In the genomic region with DNA sequence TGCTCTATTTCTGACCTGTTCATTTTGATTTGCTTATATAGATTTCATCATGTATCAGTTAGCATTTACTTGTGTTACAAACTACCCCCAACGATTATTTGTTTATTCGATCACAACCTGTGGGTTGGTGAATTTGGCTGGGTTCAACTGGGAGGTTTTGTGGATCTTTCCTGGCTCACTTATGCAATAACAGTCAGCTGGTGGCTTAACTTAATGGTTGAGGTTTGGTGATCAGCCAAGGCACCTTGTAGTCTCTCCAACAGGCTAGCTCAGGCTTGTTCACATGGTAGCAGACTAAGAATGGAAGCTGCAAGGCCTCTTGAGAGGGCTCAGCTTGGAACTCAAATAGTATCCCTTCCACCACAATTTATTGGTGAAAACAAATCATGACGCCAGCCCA, we compare ENCODE assay signal across 11 cellular contexts. TPM values are rescaled to one million over a fixed set of nuclear protein-coding genes. Genes with fewer than 3 reads are reported as not detected.
DNase-seq lines count a peak whose midpoint lies in the region; ATAC-seq and TF ChIP-seq lines count a peak whose summit lies in the region.
"Had no signal": no experiment of that assay in that cellular context is flagged by ENCODE, and none has a peak within 500 bp of the region (broad histone marks: within the 10 kb centered on the region; RNA-seq: fewer than 3 reads in every experiment).

No MANE protein-coding gene starts in this region.

- peaks cover 56% of the 10 kb centered on the region for H3K4me1 ChIP-seq in suprapubic skin

- ATAC-seq in naive thymus-derived CD8-positive, alpha-beta T cell: no peak
- no peak for ATAC-seq in stimulated activated naive B cell treated with anti-CD40 and anti-IgM and Interleukin-4, amounts not matched to agents 10 μg/mL and 1 μg/mL and 100 μg/mL, for 72 hours (replicated peaks)

- no peaks in the 10 kb centered on the region for H3K36me3 Mint-ChIP-seq in naive thymus-derived CD8-positive, alpha-beta T cell
- H3K36me3 Mint-ChIP-seq in stimulated activated naive B cell treated with anti-CD40 and anti-IgM and Interleukin-4, amounts not matched to agents 10 μg/mL and 1 μg/mL and 100 μg/mL, for 72 hours: no peaks in the 10 kb centered on the region

- DNase-seq in DMS53 (lab: John Stamatoyannopoulos, UW): peak; percentile 4
- DNase-seq in DMS53 treated with DMSO at 0.1 percent for 48 hours (lab: John Stamatoyannopoulos, UW; ENCODE audit: unreplicated experiment): no peak
- DNase-seq in NCI-H446 (lab: John Stamatoyannopoulos, UW): peak; percentile 87 to 93
- DNase-seq in choroid plexus epithelial cell (ENCODE audit: low read depth): peak; percentile 96
- no peak for DNase-seq in suprapubic skin (ENCODE audit: low spot score in 2 of 2)
- no peak for DNase-seq in posterior vena cava (ENCODE audit: low spot score)
- DNase-seq in naive thymus-derived CD8-positive, alpha-beta T cell: no peak
- DNase-seq in stimulated activated naive B cell treated with anti-CD40 and anti-IgM and Interleukin-4, amounts not matched to agents 10 μg/mL and 1 μg/mL and 100 μg/mL, for 72 hours: no peak
- DNase-seq: activated CD4-positive, alpha-beta T cell treated with anti-CD3 and anti-CD28 coated beads, Interleukin-2, amount 50 U/mL, for 48 hours; GOT3 had no signal

- peak overlapping the region in 1 of 10 donors; percentile 48 for H3K27ac Mint-ChIP-seq in naive thymus-derived CD8-positive, alpha-beta T cell
- no peak overlapping the region for H3K27ac Mint-ChIP-seq in stimulated activated naive B cell treated with anti-CD40 and anti-IgM and Interleukin-4, amounts not matched to agents 10 μg/mL and 1 μg/mL and 100 μg/mL, for 72 hours

- no peaks in the 10 kb centered on the region for H3K27me3 Mint-ChIP-seq in naive thymus-derived CD8-positive, alpha-beta T cell
- no peaks in the 10 kb centered on the region for H3K27me3 Mint-ChIP-seq in stimulated activated naive B cell treated with anti-CD40 and anti-IgM and Interleukin-4, amounts not matched to agents 10 μg/mL and 1 μg/mL and 100 μg/mL, for 72 hours

- TF ChIP-seq CTCF in choroid plexus epithelial cell (conservative IDR thresholded peaks at IDR 0.05; ENCODE audit: low read depth, low read length): no peak
- no peak for TF ChIP-seq CTCF in suprapubic skin (IDR thresholded peaks at IDR 0.05)

- no peaks in the 10 kb centered on the region for H3K9me3 Mint-ChIP-seq in naive thymus-derived CD8-positive, alpha-beta T cell
- H3K9me3 Mint-ChIP-seq in stimulated activated naive B cell treated with anti-CD40 and anti-IgM and Interleukin-4, amounts not matched to agents 10 μg/mL and 1 μg/mL and 100 μg/mL, for 72 hours: no peaks in the 10 kb centered on the region

- no peaks in the 10 kb centered on the region for H3K36me3 ChIP-seq in suprapubic skin

- no peaks in the 10 kb centered on the region for H3K27me3 ChIP-seq in suprapubic skin

- TF ChIP-seq EP300 in suprapubic skin (IDR thresholded peaks at IDR 0.05): no peak

- 42% methylated on average over 3 of the region's 3 CpGs for WGBS in suprapubic skin

- POLR2A ChIA-PET in naive thymus-derived CD8-positive, alpha-beta T cell (lab: Charles Lee): no interaction called here

- H3K4me1 Mint-ChIP-seq in naive thymus-derived CD8-positive, alpha-beta T cell: peaks cover 0 to 3% (median 2%) of the 10 kb centered on the region in 4 donors
- no peaks in the 10 kb centered on the region for H3K4me1 Mint-ChIP-seq in stimulated activated naive B cell treated with anti-CD40 and anti-IgM and Interleukin-4, amounts not matched to agents 10 μg/mL and 1 μg/mL and 100 μg/mL, for 72 hours

- TF ChIP-seq POLR2A in suprapubic skin (IDR thresholded peaks at IDR 0.05): no peak

- no peaks in the 10 kb centered on the region for H3K9me3 ChIP-seq in suprapubic skin

- H3K4me3 ChIP-seq in choroid plexus epithelial cell (ENCODE audit: low read depth, low read length): no peak overlapping the region
- no peak overlapping the region for H3K4me3 ChIP-seq in suprapubic skin

- intact Hi-C loops in posterior vena cava (cut with DNase I): no loop called here

- no peak overlapping the region for H3K4me3 Mint-ChIP-seq in naive thymus-derived CD8-positive, alpha-beta T cell
- no peak overlapping the region for H3K4me3 Mint-ChIP-seq in stimulated activated naive B cell treated with anti-CD40 and anti-IgM and Interleukin-4, amounts not matched to agents 10 μg/mL and 1 μg/mL and 100 μg/mL, for 72 hours

- H3K27ac ChIP-seq in suprapubic skin: peak overlapping the region; percentile 32
- H3K27ac ChIP-seq: 22Rv1 had no signal

RNA-seq across cellular contexts. Expression of gene PUM2, which starts 5.4 kb away (rescaled TPM):
- total RNA-seq in suprapubic skin: 100 to 1,000 TPM in 1 of 4 donors, 10 to 100 TPM in 3; 78.9 to 108 (median 99.0) TPM
- 10 to 100 TPM; 69.2 to 81.8 TPM for total RNA-seq in posterior vena cava
- 100 to 1,000 TPM; 175 to 177 TPM for total RNA-seq in naive thymus-derived CD8-positive, alpha-beta T cell
- 10 to 100 TPM; 17.1 to 19.0 (median 18.0) TPM for polyA plus RNA-seq in naive thymus-derived CD8-positive, alpha-beta T cell

Comparison
In these comparisons a context has a peak if more than half of its experiments do, and no peak if none do; other contexts are left out.
1. DNase-seq: peak in DMS53 (single experiment), NCI-H446 (2 of 2) and choroid plexus epithelial cell (single experiment); none in DMS53 treated with DMSO at 0.1 percent for 48 hours (single experiment), suprapubic skin (0 of 2), posterior vena cava (single experiment), naive thymus-derived CD8-positive, alpha-beta T cell (0 of 10) and stimulated activated naive B cell treated with anti-CD40 and anti-IgM and Interleukin-4, amounts not matched to agents 10 μg/mL and 1 μg/mL and 100 μg/mL, for 72 hours (single experiment).